9 cellular contexts compared by ENCODE assay signal in the genomic region with DNA sequence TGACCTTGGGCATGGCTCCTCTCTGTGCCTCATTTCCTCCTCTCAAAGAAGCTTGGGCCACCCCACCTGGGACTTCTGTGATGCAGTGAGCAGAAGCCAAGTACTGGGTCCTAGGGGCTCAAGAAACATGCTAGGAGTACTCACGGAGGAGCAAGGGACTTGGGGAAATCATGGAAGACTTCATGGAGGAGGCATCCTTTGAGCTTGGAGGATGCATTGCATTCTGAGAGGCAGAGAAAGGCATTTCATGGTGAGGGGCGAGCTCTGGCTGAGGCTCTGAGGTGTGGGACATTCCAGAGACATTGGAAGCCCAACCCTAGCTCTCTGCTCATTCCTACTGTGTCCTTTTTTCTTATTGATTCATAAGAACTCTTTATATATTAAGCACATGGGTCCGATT. TPM values are rescaled to one million over a fixed set of nuclear protein-coding genes. Genes with fewer than 3 reads are reported as not detected.
A peak's percentile ranks its signal among the peaks of the same experiment; 100 is the strongest.
DNase-seq lines count a peak whose midpoint lies in the region; ATAC-seq and TF ChIP-seq lines count a peak whose summit lies in the region.
"Not testable (repeated sequence)": the region's sequence is repeated elsewhere in the genome, so short reads cannot be mapped to it uniquely, and the experiment has no call there.
"Had no signal": no experiment of that assay in that cellular context is flagged by ENCODE, and none has a peak within 500 bp of the region (broad histone marks: within the 10 kb centered on the region; RNA-seq: fewer than 3 reads in every experiment).

No MANE protein-coding gene starts in this region.

- H4K8ac ChIP-seq in IMR-90 (ENCODE audit: low read depth in 2 of 2, low read length in 2 of 2) = not testable (repeated sequence)

- H3K27me3 Mint-ChIP-seq in chondrocyte (ENCODE audit: low read depth) = not testable (repeated sequence)

- H3K56ac ChIP-seq in IMR-90 (ENCODE audit: extremely low read depth, insufficient read depth, low read length) = not testable (repeated sequence)

- TF ChIP-seq POLR2A in IMR-90 (IDR thresholded peaks at IDR 0.05; ENCODE audit: low read depth, low read length) = not testable (repeated sequence)

- H3K4me3 ChIP-seq in BLaER1; IMR-90 (ENCODE audit: insufficient read depth, low read depth, low read length); adipocyte (ENCODE audit: low read length); hepatocyte; psoas muscle; stomach smooth muscle (ENCODE audit: low read length in 2 of 2): not testable (repeated sequence)

- H3K27ac ChIP-seq in BLaER1 (0 out of 2 replicates have a peak overlapping the region, but pooled peaks have one; percentile 16), hepatocyte (peak overlapping the region; percentile 65), psoas muscle (peak overlapping the region; percentile 63), stomach smooth muscle (ENCODE audit: low read length) (peak overlapping the region; percentile 90)
- not testable (repeated sequence) for H3K27ac ChIP-seq in IMR-90 (ENCODE audit: insufficient read depth, low read length)

- peaks cover 32% of the 10 kb centered on the region for H3K4me1 Mint-ChIP-seq in chondrocyte (ENCODE audit: low read depth)

- H3K23ac ChIP-seq in IMR-90 (ENCODE audit: low read depth, low read length) = not testable (repeated sequence)

- not testable (repeated sequence) for TF ChIP-seq RAD21 in IMR-90 (IDR thresholded peaks at IDR 0.05; ENCODE audit: low read length)

- H3K4ac ChIP-seq in IMR-90 (ENCODE audit: low read depth, low read length) = not testable (repeated sequence)

- H2AFZ ChIP-seq in IMR-90 (replicated peaks; ENCODE audit: low read length, poor library complexity); hepatocyte: not testable (repeated sequence)

- not testable (repeated sequence) for H2BK5ac ChIP-seq in IMR-90 (ENCODE audit: low read depth, low read length, poor library complexity, severe bottlenecking)

- in situ Hi-C loops in IMR-90 (cut with MboI; ENCODE audit: low sequenced_read_pairs) = not testable (repeated sequence)

- 86% methylated on average over 1 of the region's 3 CpGs; no CpG with 5 or more reads in 1 of the 2 experiments for WGBS in IMR-90 (ENCODE audit: extremely low coverage in 2 of 2, insufficient read length in 1 of 2), 2 experiments
- 82% methylated on average over 3 of the region's 3 CpGs for WGBS in hepatocyte (ENCODE audit: low lambda C conversion rate, missing lambda C conversion rate)
- WGBS in psoas muscle, 3 donors = 90 to 95% (median 93%) methylated on average over 3 of the region's 3 CpGs

- intact Hi-C loops in IMR-90 (cut with micrococcal nuclease); psoas muscle (cut with DNase I): not testable (repeated sequence)

- H3K4me1 ChIP-seq in BLaER1 (peaks cover 77% of the 10 kb centered on the region), adipocyte (ENCODE audit: control insufficient read depth, insufficient read depth, low read length) (peaks cover 14% of the 10 kb centered on the region), stomach smooth muscle (ENCODE audit: control insufficient read depth, insufficient read depth, low read length) (peaks cover 17% of the 10 kb centered on the region)
- H3K4me1 ChIP-seq in IMR-90 (ENCODE audit: control insufficient read depth, insufficient read depth, low read length); hepatocyte (ENCODE audit: insufficient read depth); psoas muscle: not testable (repeated sequence)

- TF ChIP-seq CTCF in IMR-90 (conservative IDR thresholded peaks at IDR 0.05; ENCODE audit: low read depth, low read length); chondrocyte (IDR thresholded peaks at IDR 0.05); hepatocyte (IDR thresholded peaks at IDR 0.05; ENCODE audit: poor library complexity); psoas muscle (IDR thresholded peaks at IDR 0.05): not testable (repeated sequence)

- not testable (repeated sequence) for H3K27me3 ChIP-seq in BLaER1; IMR-90 (ENCODE audit: control insufficient read depth, insufficient read depth, low read length); adipocyte (replicated peaks; ENCODE audit: control insufficient read depth, insufficient read depth, low read length); hepatocyte; psoas muscle (ENCODE audit: insufficient read depth in 3 of 3, low read length in 2 of 3); stomach smooth muscle (ENCODE audit: control insufficient read depth in 1 of 2, insufficient read depth in 2 of 2, low read length in 2 of 2)

- H3K4me3 Mint-ChIP-seq in chondrocyte (ENCODE audit: unreplicated experiment) = not testable (repeated sequence)

- H3K9me1 ChIP-seq in IMR-90 (ENCODE audit: insufficient read depth, low read length) = not testable (repeated sequence)

- dilution Hi-C loops in IMR-90 (cut with HindIII; ENCODE audit: low sequenced_read_pairs, unreplicated experiment) = not testable (repeated sequence)

- H2AK9ac ChIP-seq in IMR-90 (replicated peaks; ENCODE audit: low read depth, low read length, poor library complexity) = not testable (repeated sequence)

- H2BK20ac ChIP-seq in IMR-90 (ENCODE audit: low read depth, low read length) = not testable (repeated sequence)

- not testable (repeated sequence) for DNase-seq in IMR-90; adipocyte (ENCODE audit: low read depth); chondrocyte (ENCODE audit: low spot score); hepatocyte (ENCODE audit: low spot score); psoas muscle

- CTCF ChIA-PET in IMR-90 (lab: Yijun Ruan, JAX) = interaction anchor here (0.8 kb wide), 1 partner anchor 163 kb away, joined by 3 read pairs; no protein-coding TSS in a partner anchor

- H4K20me1 ChIP-seq in BLaER1 = peaks cover 95% of the 10 kb centered on the region
- not testable (repeated sequence) for H4K20me1 ChIP-seq in IMR-90 (ENCODE audit: insufficient read depth, low read length); hepatocyte (ENCODE audit: insufficient read depth, poor library complexity, severe bottlenecking)

- H3K9me2 ChIP-seq in hepatocyte (replicated peaks; ENCODE audit: insufficient read depth) = not testable (repeated sequence)

- H4K5ac ChIP-seq in IMR-90 (ENCODE audit: low read depth, low read length) = not testable (repeated sequence)

- not testable (repeated sequence) for H4K91ac ChIP-seq in IMR-90 (ENCODE audit: insufficient read depth, low read depth, low read length)

- not testable (repeated sequence) for H3K4me2 ChIP-seq in BLaER1; IMR-90 (ENCODE audit: low read depth, low read length); hepatocyte

- not testable (repeated sequence) for BruUV-seq in IMR-90 (replicated peaks; lab: Mats Ljungman, UMichigan)

- not testable (repeated sequence) for H3K9me3 Mint-ChIP-seq in chondrocyte (ENCODE audit: low read depth)

- not testable (repeated sequence) for H3K14ac ChIP-seq in IMR-90 (replicated peaks; ENCODE audit: low read depth, low read length)

- H3K9me3 ChIP-seq in BLaER1; IMR-90 (ENCODE audit: control insufficient read depth, insufficient read depth, low read length); adipocyte (ENCODE audit: control insufficient read depth, low read length); hepatocyte (ENCODE audit: low read depth); psoas muscle; stomach smooth muscle (ENCODE audit: control insufficient read depth in 2 of 2, low read length in 2 of 2): not testable (repeated sequence)

- H3K9ac ChIP-seq in BLaER1; IMR-90 (ENCODE audit: low read depth, low read length): not testable (repeated sequence)
- H3K9ac ChIP-seq in adipocyte (ENCODE audit: low read length) (peak overlapping the region; percentile 82), stomach smooth muscle (ENCODE audit: low read length in 2 of 2) (peak overlapping the region in 1 of 2 donors; percentile 50)

- H3K27ac Mint-ChIP-seq in chondrocyte (ENCODE audit: unreplicated experiment) = peak overlapping the region; percentile 29

- POLR2A ChIA-PET in IMR-90 (lab: Charles Lee; ENCODE audit: unreplicated experiment) = not testable (repeated sequence)

- H3K79me2 ChIP-seq in hepatocyte = not testable (repeated sequence)

- H3K18ac ChIP-seq in IMR-90 (ENCODE audit: low read depth, low read length) = not testable (repeated sequence)

- H3K36me3 Mint-ChIP-seq in chondrocyte (ENCODE audit: low read depth) = not testable (repeated sequence)

- peaks cover 64% of the 10 kb centered on the region for H3K36me3 ChIP-seq in BLaER1
- H3K36me3 ChIP-seq in IMR-90 (ENCODE audit: control insufficient read depth, insufficient read depth, low read length); adipocyte (ENCODE audit: control insufficient read depth, insufficient read depth, low read length, severe bottlenecking); hepatocyte (replicated peaks; ENCODE audit: insufficient read depth, low read depth); psoas muscle (ENCODE audit: insufficient read depth in 1 of 2, low read depth in 1 of 2); stomach smooth muscle (ENCODE audit: control insufficient read depth in 2 of 2, insufficient read depth in 2 of 2, low read length in 2 of 2): not testable (repeated sequence)

- not testable (repeated sequence) for H2BK15ac ChIP-seq in IMR-90 (ENCODE audit: low read depth, low read length)

- ATAC-seq in IMR-90 (ENCODE audit: low read depth); psoas muscle: not testable (repeated sequence)

- H2AK5ac ChIP-seq in IMR-90 (ENCODE audit: low read depth, low read length) = peak overlapping the region; percentile 63

- not testable (repeated sequence) for H3K79me1 ChIP-seq in IMR-90 (ENCODE audit: low read depth in 1 of 2, low read length in 2 of 2)

- not testable (repeated sequence) for H2BK120ac ChIP-seq in IMR-90 (ENCODE audit: low read depth, low read length)

RNA-seq across cellular contexts. Expression of gene KCNJ12, which starts 26.8 kb away (rescaled TPM):
- under 0.01 and 0.28 TPM in 2 replicates for total RNA-seq in IMR-90 (2012; rRNA removed)
- 0.10 and 0.13 TPM in 2 replicates for polyA plus RNA-seq in IMR-90 (2012; rRNA removed)
- polyA plus RNA-seq in IMR-90 (2012; cell fraction: cytosol; rRNA removed) = 0.14 and 0.32 TPM in 2 replicates
- 0.13 and 0.17 TPM in 2 replicates for polyA plus RNA-seq in IMR-90 (2012; cell fraction: nucleus; rRNA removed; ENCODE audit: low replicate concordance)
- total RNA-seq in chondrocyte = 2.2 to 2.8 TPM (median 2.5 TPM) in 3 replicates
- 0.73 and 0.88 TPM in 2 replicates for total RNA-seq in hepatocyte
- polyA plus RNA-seq in hepatocyte = 0.15 and 0.18 TPM in 2 replicates
- 10 to 100 TPM in 3 of 4 donors, 1 to 10 TPM in 1; 9.4 to 31.0 (median 23.4) TPM for total RNA-seq in psoas muscle
- 10 to 100 TPM in 2 of 3 donors, 1 to 10 TPM in 1; 5.2 to 42.7 (median 13.6) TPM for polyA plus RNA-seq in psoas muscle
- total RNA-seq: HepG2 had no signal
- polyA plus RNA-seq: CD14-positive monocyte, HepG2 had no signal
